ENCODE assay signal across 8 cellular contexts in the genomic region with DNA sequence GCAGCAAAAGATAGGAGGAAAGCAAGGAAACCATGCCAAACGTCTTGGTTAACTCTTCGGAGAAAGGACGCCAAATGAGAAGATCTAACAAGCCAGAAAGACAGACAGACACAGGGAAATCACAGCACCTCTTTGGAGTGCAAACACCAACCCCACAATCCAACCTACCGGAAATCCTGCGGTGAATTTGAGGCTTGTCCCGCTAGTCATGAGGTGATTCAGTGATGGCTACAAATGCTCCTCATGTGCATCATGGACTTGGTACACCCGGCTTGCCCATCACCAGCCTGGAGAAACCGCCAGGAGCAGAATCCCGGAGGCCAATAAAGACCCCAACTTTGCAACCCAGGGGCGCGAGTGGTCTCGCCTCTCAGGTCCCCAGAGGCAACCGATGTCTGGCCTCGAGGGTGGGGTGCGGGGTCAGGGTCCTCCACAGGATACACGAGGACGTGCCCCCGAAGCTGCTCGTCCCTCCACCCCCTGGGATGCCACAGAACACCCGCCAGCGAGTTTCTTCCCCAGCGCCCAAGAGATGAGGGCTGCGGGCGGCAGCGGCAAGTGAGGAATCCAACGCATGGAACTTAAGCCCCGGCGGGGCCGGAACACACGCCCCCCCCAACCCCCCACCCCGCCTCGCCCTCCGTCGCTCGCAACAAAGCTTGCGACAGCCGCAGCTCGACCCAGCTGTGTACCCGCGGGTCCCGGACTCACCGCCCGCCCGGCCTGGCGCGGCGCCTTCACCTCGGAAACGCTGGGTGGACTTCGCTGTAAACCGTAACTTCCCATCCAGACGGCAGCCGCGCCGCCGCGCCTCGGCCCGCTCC. TPM values are rescaled to one million over a fixed set of nuclear protein-coding genes. Genes with fewer than 3 reads are reported as not detected.
DNase-seq lines count a peak whose midpoint lies in the region; ATAC-seq and TF ChIP-seq lines count a peak whose summit lies in the region.
"Not testable (repeated sequence)": the region's sequence is repeated elsewhere in the genome, so short reads cannot be mapped to it uniquely, and the experiment has no call there.

No MANE protein-coding gene starts in this region.

- H3K4me1 ChIP-seq in A673 (ENCODE audit: insufficient read depth, low read length, poor library complexity, severe bottlenecking); skeletal muscle tissue (ENCODE audit: control insufficient read depth in 3 of 3, insufficient read depth in 3 of 3, low read length in 3 of 3): not testable (repeated sequence)

- H3K27me3 Mint-ChIP-seq in activated CD4-positive, alpha-beta memory T cell treated with anti-CD3 and anti-CD28 coated beads, Interleukin-2, amount 10 ng/mL, durations not matched to agents 7 days and 5 days, result peaks cover 30% of the 10 kb centered on the region
- peaks cover 45% of the 10 kb centered on the region for H3K27me3 Mint-ChIP-seq in dendritic cell treated with granulocyte-macrophage colony-stimulating factor and Interleukin-4, amounts not matched to agents 40 ng/mL and 50 ng/mL, for 4 days

- peaks cover 16% of the 10 kb centered on the region for H3K27me3 ChIP-seq in A673 (replicated peaks; ENCODE audit: insufficient read depth, low read depth, low read length, poor library complexity)
- peaks cover 8 to 12% (median 8%) of the 10 kb centered on the region in 3 donors for H3K27me3 ChIP-seq in skeletal muscle tissue (ENCODE audit: control insufficient read depth in 3 of 3, insufficient read depth in 3 of 3, low read length in 3 of 3)

- peak overlapping the region; percentile 92 for H3K4me3 Mint-ChIP-seq in activated CD4-positive, alpha-beta memory T cell treated with anti-CD3 and anti-CD28 coated beads, Interleukin-2, amount 10 ng/mL, durations not matched to agents 7 days and 5 days
- H3K4me3 Mint-ChIP-seq in dendritic cell treated with granulocyte-macrophage colony-stimulating factor and Interleukin-4, amounts not matched to agents 40 ng/mL and 50 ng/mL, for 4 days, result peak overlapping the region; percentile 90

- intact Hi-C loops in A673 (cut with micrococcal nuclease; ENCODE audit: unreplicated experiment); dendritic cell treated with granulocyte-macrophage colony-stimulating factor and Interleukin-4, amounts not matched to agents 40 ng/mL and 50 ng/mL, for 4 days (cut with micrococcal nuclease): not testable (repeated sequence)

- peak overlapping the region in 2 of 3 donors; percentile 70 to 73 for H3K9ac ChIP-seq in skeletal muscle tissue (ENCODE audit: low read depth in 1 of 3, low read length in 3 of 3)

- H3K27ac ChIP-seq in A673 (ENCODE audit: low read depth, low read length, poor library complexity, severe bottlenecking); skeletal muscle tissue (ENCODE audit: low read depth, low read length): not testable (repeated sequence)

- peak; percentile 72 for ATAC-seq in GM18909 (IDR thresholded peaks at IDR 0.05; ENCODE audit: poor library complexity, unreplicated experiment)
- peak; percentile 71 for ATAC-seq in HG02938 (IDR thresholded peaks at IDR 0.05; ENCODE audit: unreplicated experiment)

- peaks cover 11% of the 10 kb centered on the region for H3K4me1 Mint-ChIP-seq in activated CD4-positive, alpha-beta memory T cell treated with anti-CD3 and anti-CD28 coated beads, Interleukin-2, amount 10 ng/mL, durations not matched to agents 7 days and 5 days
- H3K4me1 Mint-ChIP-seq in dendritic cell treated with granulocyte-macrophage colony-stimulating factor and Interleukin-4, amounts not matched to agents 40 ng/mL and 50 ng/mL, for 4 days (ENCODE audit: low read depth), result peaks cover 12% of the 10 kb centered on the region

- not testable (repeated sequence) for H3K36me3 ChIP-seq in A673 (ENCODE audit: insufficient read depth, low read length, poor library complexity, severe bottlenecking); skeletal muscle tissue (ENCODE audit: control insufficient read depth in 3 of 3, insufficient read depth in 3 of 3, low read length in 3 of 3)

- H3K36me3 Mint-ChIP-seq in activated CD4-positive, alpha-beta memory T cell treated with anti-CD3 and anti-CD28 coated beads, Interleukin-2, amount 10 ng/mL, durations not matched to agents 7 days and 5 days (ENCODE audit: low read depth), result peaks cover 15% of the 10 kb centered on the region
- not testable (repeated sequence) for H3K36me3 Mint-ChIP-seq in dendritic cell treated with granulocyte-macrophage colony-stimulating factor and Interleukin-4, amounts not matched to agents 40 ng/mL and 50 ng/mL, for 4 days (ENCODE audit: low read depth)

- CTCF ChIA-PET in A673 (lab: Charles Lee); activated CD4-positive, alpha-beta memory T cell treated with anti-CD3 and anti-CD28 coated beads, Interleukin-2, amount 10 ng/mL, durations not matched to agents 7 days and 5 days (lab: Charles Lee): not testable (repeated sequence)

- H3K9me3 Mint-ChIP-seq in activated CD4-positive, alpha-beta memory T cell treated with anti-CD3 and anti-CD28 coated beads, Interleukin-2, amount 10 ng/mL, durations not matched to agents 7 days and 5 days, result not testable (repeated sequence)
- H3K9me3 Mint-ChIP-seq in dendritic cell treated with granulocyte-macrophage colony-stimulating factor and Interleukin-4, amounts not matched to agents 40 ng/mL and 50 ng/mL, for 4 days, result peaks cover 14% of the 10 kb centered on the region

- POLR2A ChIA-PET in A673 (lab: Charles Lee; ENCODE audit: low non-redundant PET), result not testable (repeated sequence)
- POLR2A ChIA-PET in activated CD4-positive, alpha-beta memory T cell treated with anti-CD3 and anti-CD28 coated beads, Interleukin-2, amount 10 ng/mL, durations not matched to agents 7 days and 5 days (lab: Charles Lee), result interaction anchor here (1.4 kb wide), 1 partner anchor 40 kb away, joined by 4 read pairs; no protein-coding TSS in a partner anchor

- not testable (repeated sequence) for TF ChIP-seq CTCF in A673 (conservative IDR thresholded peaks at IDR 0.05; ENCODE audit: low read depth, low read length)

- H3K27ac Mint-ChIP-seq in activated CD4-positive, alpha-beta memory T cell treated with anti-CD3 and anti-CD28 coated beads, Interleukin-2, amount 10 ng/mL, durations not matched to agents 7 days and 5 days, result peak overlapping the region; percentile 37
- H3K27ac Mint-ChIP-seq in dendritic cell treated with granulocyte-macrophage colony-stimulating factor and Interleukin-4, amounts not matched to agents 40 ng/mL and 50 ng/mL, for 4 days, result peak overlapping the region; percentile 83

- not testable (repeated sequence) for DNase-seq in A673 (ENCODE audit: low spot score)
- DNase-seq in NCI-H226 (peak; percentile 48), left kidney (ENCODE audit: low read depth, low spot score) (peak; percentile 26)
- DNase-seq in activated CD4-positive, alpha-beta memory T cell treated with anti-CD3 and anti-CD28 coated beads, Interleukin-2, amount 10 ng/mL, durations not matched to agents 7 days and 5 days, result peak; percentile 71

- not testable (repeated sequence) for H3K9me3 ChIP-seq in A673 (ENCODE audit: low read depth, low read length, poor library complexity, severe bottlenecking); skeletal muscle tissue (ENCODE audit: control insufficient read depth in 3 of 3, low read length in 3 of 3)

- not testable (repeated sequence) for BruUV-seq in A673 (replicated peaks; lab: Mats Ljungman, UMichigan)

- H3K4me3 ChIP-seq in A673 (ENCODE audit: low read depth, low read length, poor library complexity, severe bottlenecking) (peak overlapping the region; percentile 77), skeletal muscle tissue (ENCODE audit: low read length in 3 of 3) (peak overlapping the region; percentile 65 to 77 (median 76))

RNA-seq across cellular contexts. Expression of gene NBPF20, which starts 0.6 kb away (rescaled TPM):
- total RNA-seq in A673 (2021) (3.9 TPM in 2 replicates), skeletal muscle tissue (3.7 TPM)
- 1 to 10 TPM in 1 of 2 experiments, under 1 TPM in 1; 0.90 to 1.2 TPM for total RNA-seq in activated CD4-positive, alpha-beta memory T cell treated with anti-CD3 and anti-CD28 coated beads, Interleukin-2, amount 10 ng/mL, durations not matched to agents 7 days and 5 days
